In genomic region chr6:107114872-107115694, GRCh38 we compare ENCODE assay signal across 8 cellular contexts. TPM values are rescaled to one million over a fixed set of nuclear protein-coding genes. Genes with fewer than 3 reads are reported as not detected.
DNase-seq lines count a peak whose midpoint lies in the region; ATAC-seq, FAIRE-seq and TF ChIP-seq lines count a peak whose summit lies in the region.

Gene BEND3, minus strand, starts transcription at chr6:107115515. Its CDS starts 16,230 bp downstream, at chr6:107099285.

- H3K79me2 ChIP-seq in endothelial cell of umbilical vein (ENCODE audit: control insufficient read depth, insufficient read depth, low read length), result no peaks in the 10 kb centered on the region

- no peak for FAIRE-seq in endothelial cell of umbilical vein (lab: Jason Lieb, UNC)

- no peaks in the 10 kb centered on the region for H3K9me1 ChIP-seq in endothelial cell of umbilical vein (replicated peaks; ENCODE audit: control insufficient read depth, extremely low read depth, insufficient read depth, low read length)

- H3K27me3 ChIP-seq in endothelial cell of umbilical vein (ENCODE audit: control insufficient read depth in 2 of 2, insufficient read depth in 2 of 2, low read length in 2 of 2), result peaks cover 9 to 24% of the 10 kb centered on the region in 2 experiments

- H3K4me3 ChIP-seq in endothelial cell of umbilical vein (replicated peaks in 1 of 3; ENCODE audit: insufficient read depth in 1 of 3, low read depth in 1 of 3, low read length in 3 of 3), result peak within 1 kb of the TSS; percentile 68 to 78 (median 69)

- POLR2A ChIA-PET in endothelial cell of umbilical vein (lab: Charles Lee), result no interaction called here

- H3K4me1 ChIP-seq in ES-I3 (ENCODE audit: insufficient read depth, low read length), result peaks cover 19% of the 10 kb centered on the region
- H3K4me1 ChIP-seq in endothelial cell of umbilical vein (ENCODE audit: control insufficient read depth, extremely low read depth, insufficient read depth, low read length), result peaks cover 17% of the 10 kb centered on the region

- intact Hi-C loops in endothelial cell of umbilical vein (cut with micrococcal nuclease), result loop anchor here (1.0 to 10.0 kb wide), 6 partner anchors 38 to 732 kb away; partner anchors contain the start of genes MTRES1, PDSS2 and SOBP

- TF ChIP-seq POLR2A in endothelial cell of umbilical vein (IDR thresholded peaks at IDR 0.05; ENCODE audit: low read depth, low read length), result no peak

- CTCF ChIA-PET in endothelial cell of umbilical vein (lab: Charles Lee), result interaction anchor here (0.8 to 1.8 kb wide), 7 partner anchors 10 to 780 kb away, joined by 3 to 12 read pairs (median 5); no protein-coding TSS in a partner anchor

- dilution Hi-C loops in endothelial cell of umbilical vein (cut with MboI; ENCODE audit: extremely low pct_ligation_motif_present, low sequenced_read_pairs), result no loop called here

- peak; percentile 41 for DNase-seq in M059J (ENCODE audit: low read depth)
- DNase-seq in activated CD8-positive, alpha-beta memory T cell treated with anti-CD3 and anti-CD28 coated beads for 4 hours (ENCODE audit: low read depth in 2 of 2), result peak; percentile 42 to 56
- no peak for DNase-seq in endothelial cell of umbilical vein (ENCODE audit: low read depth, low spot score)
- DNase-seq in mucosa of gallbladder (ENCODE audit: low spot score), result peak; percentile 19
- peak in 30 of 49 donors; percentile 6 to 70 (median 33) for DNase-seq in substantia nigra (lab: John Stamatoyannopoulos, UW)

- no peaks in the 10 kb centered on the region for H4K20me1 ChIP-seq in endothelial cell of umbilical vein (replicated peaks; ENCODE audit: control insufficient read depth, extremely low read depth, insufficient read depth, low read length)

- H3K27ac ChIP-seq in endothelial cell of umbilical vein (ENCODE audit: insufficient read depth, low read depth, low read length), result no peak within 1 kb of the TSS
- H3K27ac ChIP-seq in substantia nigra (ENCODE audit: low read depth, low read length, poor library complexity, severe bottlenecking), result no peak within 1 kb of the TSS

- H3K36me3 ChIP-seq in ES-I3 (ENCODE audit: insufficient read depth, low read length), result no peaks in the 10 kb centered on the region
- H3K36me3 ChIP-seq in endothelial cell of umbilical vein (ENCODE audit: control insufficient read depth in 2 of 2, extremely low read depth in 1 of 2, insufficient read depth in 2 of 2, low read length in 2 of 2), result no peaks in the 10 kb centered on the region

- no TSS peak for BruUV-seq in endothelial cell of umbilical vein (replicated peaks; lab: Mats Ljungman, UMichigan)

- peak within 1 kb of the TSS; percentile 98 for H3K4me2 ChIP-seq in endothelial cell of umbilical vein (ENCODE audit: insufficient read depth, low read length)

- no peaks in the 10 kb centered on the region for H3K9me3 ChIP-seq in ES-I3 (ENCODE audit: control insufficient read depth, insufficient read depth, low read length)
- no peaks in the 10 kb centered on the region for H3K9me3 ChIP-seq in endothelial cell of umbilical vein (replicated peaks; ENCODE audit: control insufficient read depth, insufficient read depth, low read length)

- ATAC-seq in GM21786 (IDR thresholded peaks at IDR 0.05; ENCODE audit: unreplicated experiment) (peak; percentile 27), GM18870 (IDR thresholded peaks at IDR 0.05; ENCODE audit: unreplicated experiment) (no peak)

- no peak for TF ChIP-seq CTCF in endothelial cell of umbilical vein (IDR thresholded peaks at IDR 0.05; ENCODE audit: extremely low read depth in 1 of 2, insufficient read depth in 1 of 2, low read depth in 1 of 2, low read length in 2 of 2)

- peak within 1 kb of the TSS; percentile 93 for H2AFZ ChIP-seq in endothelial cell of umbilical vein (ENCODE audit: low read depth, low read length)

- peak within 1 kb of the TSS; percentile 87 for H3K9ac ChIP-seq in ES-I3 (ENCODE audit: low read depth, low read length)
- H3K9ac ChIP-seq in endothelial cell of umbilical vein (replicated peaks; ENCODE audit: extremely low read depth, insufficient read depth, low read length), result peak within 1 kb of the TSS; percentile 61

TF ChIP-seq in endothelial cell of umbilical vein, 7 proteins besides CTCF, POLR2A, EP300 and RAD21:
- TF ChIP-seq JUN (IDR thresholded peaks at IDR 0.05; ENCODE audit: borderline replicate concordance, insufficient read depth, insufficient read length, low read depth) (no peak), POLR2AphosphoS5 (IDR thresholded peaks at IDR 0.05; ENCODE audit: insufficient read depth, low read depth, low read length) (no peak), FOS (IDR thresholded peaks at IDR 0.05; ENCODE audit: borderline replicate concordance, insufficient read depth, low read length) (no peak), MYC (IDR thresholded peaks at IDR 0.05; ENCODE audit: low read depth, low read length) (no peak), MAX (IDR thresholded peaks at IDR 0.05; ENCODE audit: insufficient read depth, insufficient read length) (no peak), GATA2 (IDR thresholded peaks at IDR 0.05; ENCODE audit: insufficient read depth, insufficient read length, low read depth, low read length) (no peak), EZH2 (IDR thresholded peaks at IDR 0.05; ENCODE audit: borderline replicate concordance, low read depth, low read length, severe bottlenecking) (no peak)

RNA-seq across cellular contexts. Expression of gene BEND3, which starts in this region (rescaled TPM):
- total RNA-seq in M059J (2014; rRNA removed; shearing (Covaris generic)), result 1.8 and 4.3 TPM in 2 replicates
- total RNA-seq in endothelial cell of umbilical vein (4.8 TPM in 2 replicates), mucosa of gallbladder (5.7 TPM)
- polyA plus RNA-seq in endothelial cell of umbilical vein, result 1.4 and 1.6 TPM in 2 replicates
- polyA plus RNA-seq in endothelial cell of umbilical vein (2011; cell fraction: cytosol; rRNA removed), result 1.9 TPM in 2 replicates
- polyA plus RNA-seq in endothelial cell of umbilical vein (2011; cell fraction: nucleus; rRNA removed), result 2.9 and 3.4 TPM in 2 replicates
- polyA plus RNA-seq in endothelial cell of umbilical vein (2012), result 1.6 and 1.9 TPM in 2 replicates
- 4.4 and 5.8 TPM in 2 replicates for polyA minus RNA-seq in endothelial cell of umbilical vein
- 8.7 TPM for polyA minus RNA-seq in endothelial cell of umbilical vein (2011; cell fraction: cytosol; rRNA and poly(A)+ RNA removed)
- polyA minus RNA-seq in endothelial cell of umbilical vein (2011; cell fraction: nucleus; rRNA and poly(A)+ RNA removed), result 4.0 and 4.2 TPM in 2 replicates
